ENCODE assay signal across 15 cellular contexts in genomic region chr13:39106216-39106995, GRCh38.
DNase-seq lines count a peak whose midpoint lies in the region; ATAC-seq and TF ChIP-seq lines count a peak whose summit lies in the region.
"Had no signal": no experiment of that assay in that cellular context is flagged by ENCODE, and none has a peak within 500 bp of the region (broad histone marks: within the 10 kb centered on the region; RNA-seq: fewer than 3 reads in every experiment).

No MANE protein-coding gene starts in this region.

- no peaks in the 10 kb centered on the region for H3K4me1 ChIP-seq in MM.1S (ENCODE audit: low read length)
- H3K4me1 ChIP-seq: esophagus squamous epithelium, prostate gland, suprapubic skin had no signal

- no peak overlapping the region for H3K4me3 Mint-ChIP-seq in natural killer cell treated with Interleukin-12 subunit alpha and Interleukin-12 subunit beta and Interleukin-15 and Interleukin-18, amount 100 ng/mL, for 72 hours

- no peaks in the 10 kb centered on the region for H3K27me3 ChIP-seq in MM.1S (replicated peaks; ENCODE audit: insufficient read depth, low read length)
- H3K27me3 ChIP-seq: suprapubic skin had no signal

- no peak overlapping the region for H3K9ac ChIP-seq in MM.1S (ENCODE audit: low read length)

- H3K27me3 Mint-ChIP-seq in natural killer cell treated with Interleukin-12 subunit alpha and Interleukin-12 subunit beta and Interleukin-15 and Interleukin-18, amount 100 ng/mL, for 72 hours, result peaks cover 6 to 21% of the 10 kb centered on the region in 2 donors

- H4K20me1 ChIP-seq in MM.1S (ENCODE audit: insufficient read depth, low read length), result no peaks in the 10 kb centered on the region

- H3K4me3 ChIP-seq in LNCaP clone FGC (ENCODE audit: low read depth, low read length), result no peak overlapping the region
- no peak overlapping the region for H3K4me3 ChIP-seq in choroid plexus epithelial cell (ENCODE audit: low read depth, low read length)
- no peak overlapping the region for H3K4me3 ChIP-seq in MM.1S (ENCODE audit: low read length)
- H3K4me3 ChIP-seq: esophagus squamous epithelium, hepatocyte, prostate gland, suprapubic skin had no signal

- TF ChIP-seq CTCF in LNCaP clone FGC (IDR thresholded peaks at IDR 0.05; ENCODE audit: control insufficient read depth, extremely low read depth, insufficient read depth) (no peak), choroid plexus epithelial cell (conservative IDR thresholded peaks at IDR 0.05; ENCODE audit: low read depth, low read length) (no peak), MM.1S (IDR thresholded peaks at IDR 0.05; ENCODE audit: low read length) (no peak)

- H3K36me3 Mint-ChIP-seq in natural killer cell treated with Interleukin-12 subunit alpha and Interleukin-12 subunit beta and Interleukin-15 and Interleukin-18, amount 100 ng/mL, for 72 hours, result no peaks in the 10 kb centered on the region

- no peak overlapping the region for H3K27ac ChIP-seq in MM.1S (ENCODE audit: low read length)
- H3K27ac ChIP-seq: esophagus squamous epithelium, hepatocyte, prostate gland, suprapubic skin had no signal

- no peaks in the 10 kb centered on the region for H3K36me3 ChIP-seq in MM.1S (replicated peaks; ENCODE audit: insufficient read depth, low read length)
- H3K36me3 ChIP-seq: esophagus squamous epithelium, prostate gland, suprapubic skin had no signal

- peaks cover 3% of the 10 kb centered on the region for H3K9me3 Mint-ChIP-seq in natural killer cell treated with Interleukin-12 subunit alpha and Interleukin-12 subunit beta and Interleukin-15 and Interleukin-18, amount 100 ng/mL, for 72 hours

- H3K9me2 ChIP-seq in MM.1S (replicated peaks; ENCODE audit: insufficient read depth, low read length), result no peaks in the 10 kb centered on the region

- no peaks in the 10 kb centered on the region for H3K4me1 Mint-ChIP-seq in natural killer cell treated with Interleukin-12 subunit alpha and Interleukin-12 subunit beta and Interleukin-15 and Interleukin-18, amount 100 ng/mL, for 72 hours (ENCODE audit: low read depth in 2 of 2)

- no peak for ATAC-seq in GM21619 (IDR thresholded peaks at IDR 0.05; ENCODE audit: unreplicated experiment)
- ATAC-seq in natural killer cell treated with Interleukin-12 subunit alpha and Interleukin-12 subunit beta and Interleukin-15 and Interleukin-18, amount 100 ng/mL, for 72 hours, result no peak
- no peak for ATAC-seq in GM18870 (IDR thresholded peaks at IDR 0.05; ENCODE audit: unreplicated experiment)
- ATAC-seq: left cardiac atrium had no signal

- H2AFZ ChIP-seq in MM.1S (ENCODE audit: low read length), result no peak overlapping the region
- H2AFZ ChIP-seq: hepatocyte had no signal

- H3K4me2 ChIP-seq in MM.1S (ENCODE audit: low read depth, low read length), result no peak overlapping the region
- H3K4me2 ChIP-seq: hepatocyte had no signal

- H3K27ac Mint-ChIP-seq in natural killer cell treated with Interleukin-12 subunit alpha and Interleukin-12 subunit beta and Interleukin-15 and Interleukin-18, amount 100 ng/mL, for 72 hours, result no peak overlapping the region

- H3K9me3 ChIP-seq in MM.1S (replicated peaks; ENCODE audit: insufficient read depth, low read length), result no peaks in the 10 kb centered on the region
- H3K9me3 ChIP-seq: esophagus squamous epithelium, prostate gland, suprapubic skin had no signal

- H3F3A ChIP-seq in MM.1S (ENCODE audit: insufficient read depth, low read length), result no peaks in the 10 kb centered on the region

- DNase-seq in COLO668 (lab: John Stamatoyannopoulos, UW; ENCODE audit: unreplicated experiment) (peak; percentile 98), LNCaP clone FGC (ENCODE audit: low read depth) (peak; percentile 17), NCI-H510A treated with DMSO at 0.1 percent for 48 hours (lab: John Stamatoyannopoulos, UW) (peak; percentile 48), choroid plexus epithelial cell (ENCODE audit: low read depth) (peak; percentile 4), MM.1S (no peak)
- DNase-seq in natural killer cell treated with Interleukin-12 subunit alpha and Interleukin-12 subunit beta and Interleukin-15 and Interleukin-18, amount 100 ng/mL, for 72 hours (ENCODE audit: low spot score), result no peak
- DNase-seq: cortex of kidney; esophagus squamous epithelium; left cardiac atrium; stimulated activated CD4-positive, alpha-beta T cell treated with anti-CD3 and anti-CD28 coated beads, Interleukin-15, amount 100 ng/mL, for 24 hours had no signal

- no peaks in the 10 kb centered on the region for H3K79me2 ChIP-seq in MM.1S (ENCODE audit: low read length)
- H3K79me2 ChIP-seq: hepatocyte had no signal

Comparison
In these comparisons a context has a peak if more than half of its experiments do, and no peak if none do; other contexts are left out.
1. DNase-seq: peak in COLO668 (single experiment), LNCaP clone FGC (single experiment), NCI-H510A treated with DMSO at 0.1 percent for 48 hours (single experiment) and choroid plexus epithelial cell (single experiment); none in MM.1S (single experiment) and natural killer cell treated with Interleukin-12 subunit alpha and Interleukin-12 subunit beta and Interleukin-15 and Interleukin-18, amount 100 ng/mL, for 72 hours (single experiment).